Comparison of ENCODE assay signal across 3 cellular contexts in genomic region chr5:30384171-30384570, GRCh38.
TF ChIP-seq lines count a peak whose summit lies in the region.

No MANE protein-coding gene starts in this region.

TF ChIP-seq in HepG2, 621 proteins besides CTCF, POLR2A, EP300 and RAD21:
- TF ChIP-seq MAFF (IDR thresholded peaks at IDR 0.05; ENCODE audit: low read depth, low read length) (peak; percentile 70), MAFK (conservative IDR thresholded peaks at IDR 0.05 in 1 of 2, IDR thresholded peaks at IDR 0.05 in 1 of 2; ENCODE audit: low read length in 2 of 2) (peak; percentile 56 to 83; a peak in 3 of 4 replicates), CHD4 (IDR thresholded peaks at IDR 0.05; ENCODE audit: borderline replicate concordance, low read length) (no peak), DRAP1 (CRISPR knock-in tag; IDR thresholded peaks at IDR 0.05) (no peak)
TF ChIP-seq in HepG2: peak in this region for 2.

TF ChIP-seq in IMR-90, 13 proteins besides CTCF, POLR2A, EP300 and RAD21:
- no peak for TF ChIP-seq NFE2L2 (IDR thresholded peaks at IDR 0.05; ENCODE audit: low read depth, low read length)
- peak; percentile 41; the same call in 1 of the 2 replicates for TF ChIP-seq MAFK (IDR thresholded peaks at IDR 0.05; ENCODE audit: low read depth, low read length)
- TF ChIP-seq SMC3 (IDR thresholded peaks at IDR 0.05; ENCODE audit: low read depth, low read length): no peak
- TF ChIP-seq ELK1 (IDR thresholded peaks at IDR 0.05; ENCODE audit: borderline replicate concordance, low read depth, low read length): no peak
- TF ChIP-seq RCOR1 (IDR thresholded peaks at IDR 0.05; ENCODE audit: insufficient replicate concordance, low read length): no peak
- no peak for TF ChIP-seq USF2 (IDR thresholded peaks at IDR 0.05; ENCODE audit: low read depth, low read length)

TF ChIP-seq in neural cell, 6 proteins besides CTCF, POLR2A, EP300 and RAD21:
- no peak for TF ChIP-seq POLR2AphosphoS5 (IDR thresholded peaks at IDR 0.05)
- no peak for TF ChIP-seq EZH2 (IDR thresholded peaks at IDR 0.05; ENCODE audit: borderline replicate concordance, insufficient read depth, low read length, poor library complexity, severe bottlenecking)
- TF ChIP-seq SMC3 (conservative IDR thresholded peaks at IDR 0.05; ENCODE audit: poor library complexity): no peak
- TF ChIP-seq REST (IDR thresholded peaks at IDR 0.05; ENCODE audit: borderline replicate concordance): no peak
- no peak for TF ChIP-seq TAF1 (IDR thresholded peaks at IDR 0.05; ENCODE audit: low read depth)
- TF ChIP-seq MXI1 (conservative IDR thresholded peaks at IDR 0.05; ENCODE audit: poor library complexity, severe bottlenecking): no peak
TF ChIP-seq in neural cell: peak in this region for 0.
